ENCODE assay signal across 1 cellular context in the genomic region with DNA sequence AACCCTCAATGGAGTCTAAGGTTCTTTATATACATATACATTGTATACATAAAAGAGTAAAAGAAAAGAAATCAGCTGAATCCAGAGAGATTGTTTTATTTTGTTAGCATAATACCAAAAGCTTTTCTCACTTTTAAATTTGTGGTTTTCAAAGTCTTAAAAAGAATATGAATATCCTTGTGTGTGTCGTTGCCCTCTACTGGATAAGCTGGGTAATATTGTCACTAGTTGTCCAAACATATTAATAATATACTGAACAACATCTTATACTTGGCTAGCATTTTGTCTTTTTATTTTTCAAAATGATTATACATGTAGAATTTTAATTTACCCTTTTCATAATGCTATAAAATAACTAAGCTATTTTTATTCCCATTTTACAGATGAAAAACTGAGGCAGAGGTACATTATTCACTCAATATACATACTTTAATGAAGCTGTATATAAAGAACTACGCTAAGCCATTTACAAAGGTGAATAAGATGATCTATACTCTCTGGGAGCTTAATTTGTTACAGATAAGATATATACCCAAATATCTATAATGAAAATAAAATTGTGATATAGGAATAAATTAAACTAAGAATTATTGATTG.
TF ChIP-seq lines count a peak whose summit lies in the region.

No MANE protein-coding gene starts in this region.

TF ChIP-seq in WTC11, 78 proteins besides CTCF, POLR2A, EP300 and RAD21 (continued from another document):
- TF ChIP-seq, protein P1, sequence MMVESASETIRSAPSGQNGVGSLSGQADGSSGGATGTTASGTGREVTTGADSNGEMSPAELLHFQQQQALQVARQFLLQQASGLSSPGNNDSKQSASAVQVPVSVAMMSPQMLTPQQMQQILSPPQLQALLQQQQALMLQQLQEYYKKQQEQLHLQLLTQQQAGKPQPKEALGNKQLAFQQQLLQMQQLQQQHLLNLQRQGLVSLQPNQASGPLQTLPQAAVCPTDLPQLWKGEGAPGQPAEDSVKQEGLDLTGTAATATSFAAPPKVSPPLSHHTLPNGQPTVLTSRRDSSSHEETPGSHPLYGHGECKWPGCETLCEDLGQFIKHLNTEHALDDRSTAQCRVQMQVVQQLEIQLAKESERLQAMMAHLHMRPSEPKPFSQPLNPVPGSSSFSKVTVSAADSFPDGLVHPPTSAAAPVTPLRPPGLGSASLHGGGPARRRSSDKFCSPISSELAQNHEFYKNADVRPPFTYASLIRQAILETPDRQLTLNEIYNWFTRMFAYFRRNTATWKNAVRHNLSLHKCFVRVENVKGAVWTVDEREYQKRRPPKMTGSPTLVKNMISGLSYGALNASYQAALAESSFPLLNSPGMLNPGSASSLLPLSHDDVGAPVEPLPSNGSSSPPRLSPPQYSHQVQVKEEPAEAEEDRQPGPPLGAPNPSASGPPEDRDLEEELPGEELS (CRISPR knock-in tag; IDR thresholded peaks at IDR 0.05): no peak
